28 cellular contexts compared by ENCODE assay signal in genomic region chr1:107691542-107691941, GRCh38.
DNase-seq lines count a peak whose midpoint lies in the region; ATAC-seq, FAIRE-seq and TF ChIP-seq lines count a peak whose summit lies in the region.
"Had no signal": no experiment of that assay in that cellular context is flagged by ENCODE, and none has a peak within 500 bp of the region (broad histone marks: within the 10 kb centered on the region; RNA-seq: fewer than 3 reads in every experiment).

No MANE protein-coding gene starts in this region.

- no peaks in the 10 kb centered on the region for H3K4me1 Mint-ChIP-seq in astrocyte (ENCODE audit: low read depth, unreplicated experiment)
- H3K4me1 Mint-ChIP-seq: T-cell had no signal

- DNase-seq in GM23248 (peak; percentile 10), NB4 (ENCODE audit: low read depth) (peak; percentile 35), astrocyte (ENCODE audit: low read depth) (peak; percentile 14), prostate gland (ENCODE audit: low spot score) (peak; percentile 36), foreskin melanocyte (no peak)
- DNase-seq: activated CD4-positive, alpha-beta T cell treated with anti-CD3 and anti-CD28 coated beads for 4 hours; activated T-cell treated with anti-CD3 and anti-CD28 coated beads, Interleukin-2, amount 50 U/mL, for 4 hours; effector memory CD8-positive, alpha-beta T cell; esophagus squamous epithelium; hippocampal formation; mucosa of descending colon; NCI-H1048; NCI-H1930; NCI-H345; nephron progenitor cell; ovary; SJCRH30; stimulated activated CD4-positive, alpha-beta T cell treated with anti-CD3 and anti-CD28 coated beads, Interleukin-2, amount 100 ng/mL, for 48 hours; T-cell; uterus had no signal

- H3K27ac ChIP-seq in GM23248 (no peak overlapping the region), astrocyte (ENCODE audit: low read depth, low read length) (no peak overlapping the region), prostate gland (no peak overlapping the region)
- H3K27ac ChIP-seq: KMS-11, ovary, right atrium auricular region, SJCRH30, uterus had no signal

- no peaks in the 10 kb centered on the region for H3F3A ChIP-seq in GM23248 (ENCODE audit: insufficient read depth)

- intact Hi-C loops in prostate gland (cut with DNase I): no loop called here

- H3K4me3 ChIP-seq in GM23248 (no peak overlapping the region), NB4 (ENCODE audit: low read depth, low read length) (no peak overlapping the region), astrocyte (ENCODE audit: insufficient read depth, low read depth, low read length) (no peak overlapping the region), prostate gland (no peak overlapping the region)
- H3K4me3 ChIP-seq: esophagus squamous epithelium, gastroesophageal sphincter, mucosa of descending colon, ovary, right atrium auricular region, SJCRH30, uterus had no signal

- no peak overlapping the region for H3K4me2 ChIP-seq in GM23248 (ENCODE audit: unreplicated experiment)
- no peak overlapping the region for H3K4me2 ChIP-seq in astrocyte (ENCODE audit: low read length)
- H3K4me2 ChIP-seq: KMS-11 had no signal

- no peak overlapping the region for H3K27ac Mint-ChIP-seq in astrocyte (ENCODE audit: unreplicated experiment)
- H3K27ac Mint-ChIP-seq: nephron progenitor cell; stimulated activated effector memory CD8-positive, alpha-beta T cell treated with anti-CD3 and anti-CD28 coated beads, Interleukin-12 subunit alpha, Interleukin-12 subunit beta, amount 100 ng/mL, for 72 hours; T-cell had no signal

- H3K4me1 ChIP-seq in GM23248 (ENCODE audit: insufficient read depth) (no peaks in the 10 kb centered on the region), astrocyte (ENCODE audit: insufficient read depth, low read length) (no peaks in the 10 kb centered on the region), prostate gland (replicated peaks) (no peaks in the 10 kb centered on the region)
- H3K4me1 ChIP-seq: right atrium auricular region, SJCRH30, uterus had no signal

- H3K9me2 ChIP-seq in GM23248 (ENCODE audit: insufficient read depth): no peaks in the 10 kb centered on the region; the same call in 1 of the 2 replicates

- no peaks in the 10 kb centered on the region for H3K36me3 Mint-ChIP-seq in astrocyte (ENCODE audit: low read depth, unreplicated experiment)
- H3K36me3 Mint-ChIP-seq: stimulated activated effector memory CD8-positive, alpha-beta T cell treated with anti-CD3 and anti-CD28 coated beads, Interleukin-12 subunit alpha, Interleukin-12 subunit beta, amount 100 ng/mL, for 72 hours had no signal

- H4K20me1 ChIP-seq in GM23248 (ENCODE audit: insufficient read depth) (no peaks in the 10 kb centered on the region), astrocyte (ENCODE audit: insufficient read depth, low read length) (no peaks in the 10 kb centered on the region)

- no peak for FAIRE-seq in astrocyte (lab: Jason Lieb, UNC)
- FAIRE-seq: colon, D721Med had no signal

- no peak overlapping the region for H3K4me3 Mint-ChIP-seq in astrocyte (ENCODE audit: unreplicated experiment)
- H3K4me3 Mint-ChIP-seq: activated T-cell treated with anti-CD3 and anti-CD28 coated beads, Interleukin-2, amount 50 U/mL, for 4 hours; effector memory CD8-positive, alpha-beta T cell; nephron progenitor cell; stimulated activated effector memory CD8-positive, alpha-beta T cell treated with anti-CD3 and anti-CD28 coated beads, Interleukin-12 subunit alpha, Interleukin-12 subunit beta, amount 100 ng/mL, for 72 hours; T-cell had no signal

- TF ChIP-seq CTCF in NB4 (IDR thresholded peaks at IDR 0.05; ENCODE audit: low read depth, low read length) (no peak), astrocyte (IDR thresholded peaks at IDR 0.05; ENCODE audit: insufficient read depth, low read depth, low read length) (no peak), prostate gland (IDR thresholded peaks at IDR 0.05) (no peak)

- ATAC-seq in HG02840 (IDR thresholded peaks at IDR 0.05; ENCODE audit: low FRiP score, unreplicated experiment) (no peak), GM19351 (IDR thresholded peaks at IDR 0.05; ENCODE audit: unreplicated experiment) (no peak)
- ATAC-seq: activated T-cell treated with anti-CD3 and anti-CD28 coated beads, Interleukin-2, amount 50 U/mL, for 4 hours; effector memory CD8-positive, alpha-beta T cell; gastroesophageal sphincter; mucosa of descending colon; stimulated activated effector memory CD8-positive, alpha-beta T cell treated with anti-CD3 and anti-CD28 coated beads, Interleukin-12 subunit alpha, Interleukin-12 subunit beta, amount 100 ng/mL, for 72 hours; T-cell had no signal

- TF ChIP-seq POLR2A in NB4 (IDR thresholded peaks at IDR 0.05; ENCODE audit: extremely low read depth, insufficient read length) (no peak), prostate gland (IDR thresholded peaks at IDR 0.05) (no peak)

- H3K27me3 Mint-ChIP-seq in astrocyte (ENCODE audit: low read depth, unreplicated experiment): no peaks in the 10 kb centered on the region
- H3K27me3 Mint-ChIP-seq: effector memory CD8-positive, alpha-beta T cell; T-cell had no signal

- H2AFZ ChIP-seq in GM23248: no peak overlapping the region
- H2AFZ ChIP-seq in astrocyte (ENCODE audit: low read depth, low read length): no peak overlapping the region

- no peaks in the 10 kb centered on the region for H3K9me3 ChIP-seq in GM23248 (ENCODE audit: low read depth)
- H3K9me3 ChIP-seq in astrocyte (ENCODE audit: insufficient read depth, low read depth, low read length): no peaks in the 10 kb centered on the region
- no peaks in the 10 kb centered on the region for H3K9me3 ChIP-seq in prostate gland
- H3K9me3 ChIP-seq: esophagus squamous epithelium, gastroesophageal sphincter, mucosa of descending colon, ovary, right atrium auricular region, SJCRH30, uterus had no signal

- no peaks in the 10 kb centered on the region for H3K27me3 ChIP-seq in GM23248 (replicated peaks; ENCODE audit: insufficient read depth)
- no peaks in the 10 kb centered on the region for H3K27me3 ChIP-seq in astrocyte (ENCODE audit: insufficient read depth, low read length)
- H3K27me3 ChIP-seq in prostate gland (replicated peaks; ENCODE audit: insufficient read depth): no peaks in the 10 kb centered on the region
- H3K27me3 ChIP-seq: esophagus squamous epithelium, gastroesophageal sphincter, ovary, right atrium auricular region, SJCRH30, uterus had no signal

- no peaks in the 10 kb centered on the region for H3K9me3 Mint-ChIP-seq in astrocyte (ENCODE audit: unreplicated experiment)
- H3K9me3 Mint-ChIP-seq: activated T-cell treated with anti-CD3 and anti-CD28 coated beads, Interleukin-2, amount 50 U/mL, for 4 hours; effector memory CD8-positive, alpha-beta T cell; nephron progenitor cell; stimulated activated effector memory CD8-positive, alpha-beta T cell treated with anti-CD3 and anti-CD28 coated beads, Interleukin-12 subunit alpha, Interleukin-12 subunit beta, amount 100 ng/mL, for 72 hours; T-cell had no signal

- no peak overlapping the region for H3K9ac ChIP-seq in GM23248
- no peak overlapping the region for H3K9ac ChIP-seq in astrocyte (ENCODE audit: low read length)
- H3K9ac ChIP-seq: KMS-11 had no signal

- H3K36me3 ChIP-seq in GM23248 (ENCODE audit: low read depth): no peaks in the 10 kb centered on the region
- H3K36me3 ChIP-seq in astrocyte (ENCODE audit: insufficient read depth, low read length): no peaks in the 10 kb centered on the region
- no peaks in the 10 kb centered on the region for H3K36me3 ChIP-seq in prostate gland
- H3K36me3 ChIP-seq: esophagus squamous epithelium, gastroesophageal sphincter, ovary, right atrium auricular region, uterus had no signal

- in situ Hi-C loops in GM23248 (cut with MboI): no loop called here

- H3K79me2 ChIP-seq in GM23248 (ENCODE audit: insufficient read depth) (no peaks in the 10 kb centered on the region), astrocyte (ENCODE audit: insufficient read depth, low read length) (no peaks in the 10 kb centered on the region)
